ENCODE assay signal across 8 cellular contexts in genomic region chr2:59301466-59302402, GRCh38.
DNase-seq lines count a peak whose midpoint lies in the region; ATAC-seq and TF ChIP-seq lines count a peak whose summit lies in the region.

No MANE protein-coding gene starts in this region.

- no peak overlapping the region for H3K4me3 Mint-ChIP-seq in Calu3 (ENCODE audit: low read depth, unreplicated experiment)

- peaks cover 12% of the 10 kb centered on the region for H3K27me3 Mint-ChIP-seq in Calu3 (ENCODE audit: unreplicated experiment)

- no peak overlapping the region for H3K27ac Mint-ChIP-seq in Calu3 (ENCODE audit: unreplicated experiment)

- H3K9me3 Mint-ChIP-seq in Calu3 (ENCODE audit: low read depth, unreplicated experiment): no peaks in the 10 kb centered on the region

- no peaks in the 10 kb centered on the region for H3K36me3 ChIP-seq in tibial nerve

- no peak for TF ChIP-seq POLR2A in tibial nerve (IDR thresholded peaks at IDR 0.05)

- H3K4me1 Mint-ChIP-seq in Calu3 (ENCODE audit: low read depth, unreplicated experiment): no peaks in the 10 kb centered on the region

- H3K27me3 ChIP-seq in tibial nerve: no peaks in the 10 kb centered on the region

- intact Hi-C loops in Calu3 (cut with micrococcal nuclease; ENCODE audit: unreplicated experiment): loop anchor here (5.0 to 10.0 kb wide), 3 partner anchors 283 to 851 kb away; no protein-coding TSS in a partner anchor

- no peak for TF ChIP-seq EP300 in tibial nerve (IDR thresholded peaks at IDR 0.05)

- DNase-seq in Calu3 (peak; percentile 57), GM19238 (ENCODE audit: insufficient read length, low spot score) (peak; percentile 5), HT-29 (ENCODE audit: low spot score) (peak; percentile 49), NOMO-1 treated with dmso at 0.1 percent for 144 hours (lab: John Stamatoyannopoulos, UW; ENCODE audit: unreplicated experiment) (peak; percentile 16), cerebellum (ENCODE audit: low spot score) (peak; percentile 4), kidney glomerular epithelial cell (lab: John Stamatoyannopoulos, UW) (peak; percentile 59), tibial nerve (ENCODE audit: low spot score in 2 of 2) (peak in 1 of 2 donors; percentile 41)

- no peaks in the 10 kb centered on the region for H3K9me3 ChIP-seq in tibial nerve

- 33 to 34% methylated on average over 14 of the region's 14 CpGs for WGBS in tibial nerve, 2 donors

- BruUV-seq in Calu3 (replicated peaks; lab: Mats Ljungman, UMichigan): no TSS peak

- no peak for ATAC-seq in HG03280 (IDR thresholded peaks at IDR 0.05; ENCODE audit: unreplicated experiment)

- peaks cover 0 to 5% (median 0%) of the 10 kb centered on the region in 4 donors for H3K4me1 ChIP-seq in tibial nerve

- TF ChIP-seq CTCF in Calu3 (IDR thresholded peaks at IDR 0.05; ENCODE audit: unreplicated experiment) (peak; percentile 31), tibial nerve (IDR thresholded peaks at IDR 0.05) (peak; percentile 31 to 42 (median 35))

- CTCF ChIA-PET in Calu3 (lab: Charles Lee): interaction anchor here (0.6 kb wide), 1 partner anchor 1249 kb away, joined by 3 read pairs; no protein-coding TSS in a partner anchor

- H3K36me3 Mint-ChIP-seq in Calu3 (ENCODE audit: insufficient read depth, unreplicated experiment): no peaks in the 10 kb centered on the region

- H3K4me3 ChIP-seq in tibial nerve: no peak overlapping the region

- no peak overlapping the region for H3K27ac ChIP-seq in tibial nerve
